8 cellular contexts compared by ENCODE assay signal in the genomic region with DNA sequence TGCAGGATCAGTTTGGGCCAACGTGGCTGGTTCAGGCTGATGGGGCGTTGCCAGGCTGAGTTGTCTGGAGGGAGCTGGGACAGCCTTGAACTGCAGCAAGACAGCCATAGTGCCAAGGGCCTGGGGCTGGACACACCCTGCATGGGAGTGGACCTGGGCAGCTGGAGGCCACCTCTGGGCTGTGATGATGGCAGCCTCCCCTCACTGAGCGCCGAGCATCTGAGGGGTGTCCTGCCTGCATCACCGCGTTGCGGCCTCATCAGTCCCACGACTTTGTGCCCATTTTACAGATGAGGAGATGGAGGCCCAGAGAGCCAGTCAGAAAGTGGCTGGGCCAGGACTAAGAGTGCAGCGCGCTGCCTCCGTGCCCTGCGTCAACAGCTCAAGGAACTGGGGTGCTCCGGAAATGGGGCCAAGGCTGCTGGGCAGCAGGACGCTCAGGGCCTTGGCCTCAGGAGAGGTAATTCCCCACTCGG. TPM values are rescaled to one million over a fixed set of nuclear protein-coding genes. Genes with fewer than 3 reads are reported as not detected.
DNase-seq lines count a peak whose midpoint lies in the region; ATAC-seq and TF ChIP-seq lines count a peak whose summit lies in the region.

No MANE protein-coding gene starts in this region.

- H3K27me3 Mint-ChIP-seq in activated naive CD4-positive, alpha-beta T cell treated with anti-CD3 and anti-CD28 coated beads, Interleukin-2, amount 50 U/mL, for 24 hours: no peaks in the 10 kb centered on the region
- no peaks in the 10 kb centered on the region for H3K27me3 Mint-ChIP-seq in MCF 10A (ENCODE audit: insufficient read depth, unreplicated experiment)
- H3K27me3 Mint-ChIP-seq in memory B cell: peaks cover 5% of the 10 kb centered on the region
- H3K27me3 Mint-ChIP-seq in type B pancreatic cell: peaks cover 3% of the 10 kb centered on the region

- intact Hi-C loops in MCF 10A (cut with micrococcal nuclease): loop anchor here (5.0 kb wide), 1 partner anchor 38 kb away; a partner anchor contains a TSS

- H3K4me1 Mint-ChIP-seq in activated naive CD4-positive, alpha-beta T cell treated with anti-CD3 and anti-CD28 coated beads, Interleukin-2, amount 50 U/mL, for 24 hours: peaks cover 29% of the 10 kb centered on the region
- peaks cover 10% of the 10 kb centered on the region for H3K4me1 Mint-ChIP-seq in MCF 10A (ENCODE audit: insufficient read depth, unreplicated experiment)
- peaks cover 35% of the 10 kb centered on the region for H3K4me1 Mint-ChIP-seq in memory B cell
- H3K4me1 Mint-ChIP-seq in type B pancreatic cell (ENCODE audit: unreplicated experiment): peaks cover 9% of the 10 kb centered on the region

- POLR2A ChIA-PET in MCF 10A (lab: Yijun Ruan, JAX): interaction anchor here (0.6 to 3.0 kb wide), 6 partner anchors 8 to 424 kb away, joined by 3 to 23 read pairs (median 3); a partner anchor contains a TSS

- ATAC-seq in memory B cell (ENCODE audit: low read depth): no peak

- H3K4me3 Mint-ChIP-seq in activated naive CD4-positive, alpha-beta T cell treated with anti-CD3 and anti-CD28 coated beads, Interleukin-2, amount 50 U/mL, for 24 hours: peak overlapping the region; percentile 92
- H3K4me3 Mint-ChIP-seq in MCF 10A (ENCODE audit: unreplicated experiment) (peak overlapping the region; percentile 74), memory B cell (peak overlapping the region; percentile 93), type B pancreatic cell (peak overlapping the region; percentile 87)

- no TSS peak for BruUV-seq in MCF 10A (replicated peaks; lab: Mats Ljungman, UMichigan)

- DNase-seq in activated naive CD4-positive, alpha-beta T cell treated with Interleukin-2 at 50 U/mL for 16 hours: no peak
- no peak for DNase-seq in MCF 10A (ENCODE audit: unreplicated experiment)
- no peak for DNase-seq in memory B cell (ENCODE audit: low spot score in 2 of 2)
- DNase-seq in type B pancreatic cell (ENCODE audit: extremely low spot score, unreplicated experiment): no peak
- no peak for DNase-seq in NCI-H187 treated with DMSO at 0.1 percent for 48 hours (lab: John Stamatoyannopoulos, UW)
- no peak for DNase-seq in SIG-M5 (lab: John Stamatoyannopoulos, UW)
- DNase-seq in OCI-M1 (lab: John Stamatoyannopoulos, UW): no peak

- H3K27ac Mint-ChIP-seq in activated naive CD4-positive, alpha-beta T cell treated with anti-CD3 and anti-CD28 coated beads, Interleukin-2, amount 50 U/mL, for 24 hours: peak overlapping the region; percentile 85
- no peak overlapping the region for H3K27ac Mint-ChIP-seq in MCF 10A (ENCODE audit: low read depth, unreplicated experiment)
- H3K27ac Mint-ChIP-seq in memory B cell: peak overlapping the region; percentile 38
- peak overlapping the region; percentile 72 for H3K27ac Mint-ChIP-seq in type B pancreatic cell

- no peaks in the 10 kb centered on the region for H3K9me3 Mint-ChIP-seq in activated naive CD4-positive, alpha-beta T cell treated with anti-CD3 and anti-CD28 coated beads, Interleukin-2, amount 50 U/mL, for 24 hours
- H3K9me3 Mint-ChIP-seq in MCF 10A (ENCODE audit: unreplicated experiment): no peaks in the 10 kb centered on the region
- no peaks in the 10 kb centered on the region for H3K9me3 Mint-ChIP-seq in memory B cell
- no peaks in the 10 kb centered on the region for H3K9me3 Mint-ChIP-seq in type B pancreatic cell

- H3K36me3 Mint-ChIP-seq in activated naive CD4-positive, alpha-beta T cell treated with anti-CD3 and anti-CD28 coated beads, Interleukin-2, amount 50 U/mL, for 24 hours: no peaks in the 10 kb centered on the region
- H3K36me3 Mint-ChIP-seq in MCF 10A (ENCODE audit: insufficient read depth, unreplicated experiment) (peaks cover 23% of the 10 kb centered on the region), memory B cell (no peaks in the 10 kb centered on the region), type B pancreatic cell (no peaks in the 10 kb centered on the region)

- CTCF ChIA-PET in MCF 10A (lab: Yijun Ruan, JAX): interaction anchor here (0.8 kb wide), 1 partner anchor 22 kb away, joined by 3 read pairs; no protein-coding TSS in a partner anchor

- TF ChIP-seq CTCF in MCF 10A (IDR thresholded peaks at IDR 0.05; ENCODE audit: unreplicated experiment): no peak
- TF ChIP-seq CTCF in type B pancreatic cell (conservative IDR thresholded peaks at IDR 0.05): no peak

RNA-seq across cellular contexts. Expression of a gene that starts 0.6 kb away (rescaled TPM):
- total RNA-seq in MCF 10A (2022) (294 and 308 TPM in 2 replicates), type B pancreatic cell (ENCODE audit: low replicate concordance) (16.9 and 30.9 TPM in 2 replicates)

RNA-seq across cellular contexts. Expression of a gene that starts 7.6 kb away (rescaled TPM):
- total RNA-seq in MCF 10A (2022) (17.6 and 18.8 TPM in 2 replicates), type B pancreatic cell (ENCODE audit: low replicate concordance) (24.0 and 27.0 TPM in 2 replicates)

RNA-seq across cellular contexts. Expression of a gene that starts 36.2 kb away (rescaled TPM):
- total RNA-seq in MCF 10A (2022) (40.9 and 61.0 TPM in 2 replicates), type B pancreatic cell (ENCODE audit: low replicate concordance) (57.3 and 98.5 TPM in 2 replicates)

RNA-seq across cellular contexts. Expression of a gene that starts 40.2 kb away (rescaled TPM):
- 7.3 and 10.0 TPM in 2 replicates for total RNA-seq in MCF 10A (2022)
- total RNA-seq in type B pancreatic cell (ENCODE audit: low replicate concordance): 5.4 and 37.9 TPM in 2 replicates
